ENCODE assay signal across 8 cellular contexts in the genomic region with DNA sequence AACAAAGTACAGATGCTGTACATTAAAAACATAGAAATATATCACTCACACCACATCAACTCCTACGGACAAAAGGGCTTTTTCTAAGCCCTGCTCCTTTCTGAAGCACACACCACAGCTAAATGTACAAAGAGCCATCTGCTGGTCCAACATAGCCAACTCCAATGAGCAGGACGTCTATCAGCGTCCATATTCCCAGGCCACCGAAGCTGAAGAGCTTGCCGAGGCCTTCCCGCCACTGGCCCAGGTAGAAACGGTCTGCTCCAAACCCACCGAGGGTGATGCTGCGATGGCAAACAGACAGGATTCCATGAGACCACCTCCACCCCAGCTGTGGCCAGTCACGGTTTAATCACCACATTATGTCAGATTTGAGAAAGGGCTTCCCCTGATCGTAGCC. TPM values are rescaled to one million over a fixed set of nuclear protein-coding genes. Genes with fewer than 3 reads are reported as not detected.
DNase-seq lines count a peak whose midpoint lies in the region; ATAC-seq, FAIRE-seq and TF ChIP-seq lines count a peak whose summit lies in the region.

No MANE protein-coding gene starts in this region.

- H3K9me3 ChIP-seq in A549 (no peaks in the 10 kb centered on the region), PC-9 (ENCODE audit: insufficient read depth, low read depth) (no peaks in the 10 kb centered on the region)

- POLR2A ChIA-PET in A549 (lab: Yijun Ruan, JAX) (interaction anchor here (0.5 kb wide), 1 partner anchor 373 kb away, joined by 9 read pairs; no protein-coding TSS in a partner anchor), PC-9 (lab: Charles Lee; ENCODE audit: unreplicated experiment) (no interaction called here)

- H3K9me2 ChIP-seq in PC-9 (ENCODE audit: insufficient read depth), result no peaks in the 10 kb centered on the region

- no peaks in the 10 kb centered on the region for H3K27me3 Mint-ChIP-seq in brain
- H3K27me3 Mint-ChIP-seq in memory B cell, result no peaks in the 10 kb centered on the region

- H3K4me3 ChIP-seq in A549 (no peak overlapping the region), PC-9 (no peak overlapping the region)

- no peak for TF ChIP-seq CTCF in A549 (IDR thresholded peaks at IDR 0.05)
- no peak for TF ChIP-seq CTCF in brain (conservative IDR thresholded peaks at IDR 0.05)
- no peak for TF ChIP-seq CTCF in PC-9 (conservative IDR thresholded peaks at IDR 0.05)

- TF ChIP-seq POLR2A in A549 (IDR thresholded peaks at IDR 0.05; ENCODE audit: low read length), result no peak

- H3K79me2 ChIP-seq in PC-9 (ENCODE audit: low read depth), result no peaks in the 10 kb centered on the region

- peak in 1 of 2 experiments; percentile 31 for DNase-seq in A549 (ENCODE audit: low read depth in 1 of 2, low spot score in 1 of 2)
- DNase-seq in HT1080 (ENCODE audit: low read depth), result peak; percentile 7
- no peak for DNase-seq in memory B cell (ENCODE audit: low spot score in 2 of 2)
- no peak for DNase-seq in PC-9
- DNase-seq in stimulated activated CD4-positive, alpha-beta T cell treated with anti-CD3 and anti-CD28 coated beads, Interleukin-12 subunit alpha, Interleukin-12 subunit beta, amount 100 ng/mL, for 4 hours, result no peak
- no peak for DNase-seq in HuH-7 (ENCODE audit: low spot score)

- BruUV-seq in PC-9 (replicated peaks; lab: Mats Ljungman, UMichigan), result no TSS peak

- 85% methylated on average over 11 of the region's 11 CpGs for WGBS in A549 (ENCODE audit: missing lambda C conversion rate)

- H3K36me3 Mint-ChIP-seq in brain (peaks cover 57% of the 10 kb centered on the region), memory B cell (peaks cover 31% of the 10 kb centered on the region)

- H3K4me1 ChIP-seq in A549 (peaks cover 11% of the 10 kb centered on the region), PC-9 (replicated peaks; ENCODE audit: insufficient read depth) (peaks cover 21% of the 10 kb centered on the region)

- peak overlapping the region in 1 of 5 experiments; percentile 3 for H3K4me3 Mint-ChIP-seq in brain
- H3K4me3 Mint-ChIP-seq in memory B cell, result no peak overlapping the region

- H4K20me1 ChIP-seq in PC-9 (ENCODE audit: insufficient read depth), result no peaks in the 10 kb centered on the region

- H3K27ac Mint-ChIP-seq in brain (peak overlapping the region; percentile 30 to 82 (median 45)), memory B cell (peak overlapping the region; percentile 53)

- peak; percentile 32 for FAIRE-seq in A549 (lab: Jason Lieb, UNC)

- no peak overlapping the region for H3K4me2 ChIP-seq in A549
- H3K4me2 ChIP-seq in PC-9, result no peak overlapping the region

- H3K36me3 ChIP-seq in PC-9 (ENCODE audit: low read depth), result peaks cover 37% of the 10 kb centered on the region; the same call in 1 of the 2 replicates

- TF ChIP-seq EP300 in A549 (IDR thresholded peaks at IDR 0.05), result no peak

- intact Hi-C loops in PC-9 (cut with micrococcal nuclease; ENCODE audit: unreplicated experiment), result loop anchor here (5.0 kb wide), 1 partner anchor 160 kb away; no protein-coding TSS in a partner anchor

- no peaks in the 10 kb centered on the region for H3K9me3 Mint-ChIP-seq in brain
- no peaks in the 10 kb centered on the region for H3K9me3 Mint-ChIP-seq in memory B cell

- H3K27me3 ChIP-seq in PC-9 (ENCODE audit: insufficient read depth, low read depth), result no peaks in the 10 kb centered on the region

- ATAC-seq in A549, result peak; percentile 55 to 57; a peak in 4 of 6 replicates
- ATAC-seq in memory B cell (ENCODE audit: low read depth), result no peak
- no peak for ATAC-seq in HG03354 (IDR thresholded peaks at IDR 0.05; ENCODE audit: poor library complexity, severe bottlenecking, unreplicated experiment)

- H3K4me1 Mint-ChIP-seq in brain (peaks cover 28% of the 10 kb centered on the region), memory B cell (peaks cover 19% of the 10 kb centered on the region)

- H3F3A ChIP-seq in PC-9 (ENCODE audit: insufficient read depth, low read depth), result peaks cover 21% of the 10 kb centered on the region; the same call in 1 of the 2 replicates

- TF ChIP-seq RAD21 in A549 (conservative IDR thresholded peaks at IDR 0.05 in 1 of 2, IDR thresholded peaks at IDR 0.05 in 1 of 2), result no peak

- CTCF ChIA-PET in A549 (lab: Yijun Ruan, JAX) (interaction anchor here (0.6 to 12.0 kb wide), 36 partner anchors 7 to 374 kb away, joined by 3 to 251 read pairs (median 6); partner anchors contain the start of genes SNRPA1, TARS3 and TM2D3), PC-9 (lab: Charles Lee) (interaction anchor here (0.9 to 1.2 kb wide), 2 partner anchors 346 to 349 kb away, joined by 4 read pairs; no protein-coding TSS in a partner anchor)

- H3K27ac ChIP-seq in A549 (no peak overlapping the region), PC-9 (no peak overlapping the region)

- H2AFZ ChIP-seq in PC-9, result no peak overlapping the region

TF ChIP-seq in A549, 52 proteins besides CTCF, POLR2A, EP300 and RAD21:
- TF ChIP-seq SMC3 (IDR thresholded peaks at IDR 0.05), result peak; percentile 13; the same call in 1 of the 3 replicates
- no peak for TF ChIP-seq RNF2 (IDR thresholded peaks at IDR 0.05; ENCODE audit: borderline replicate concordance, low read depth)

RNA-seq across cellular contexts. Expression of gene TM2D3, which starts 9.8 kb away (rescaled TPM):
- polyA plus RNA-seq in A549 (2011; rRNA removed), result 76.6 TPM in 2 replicates
- polyA plus RNA-seq in A549 (2012; cell fraction: cytosol; rRNA removed), result 43.2 and 45.1 TPM in 2 replicates
- polyA plus RNA-seq in A549 (2012; cell fraction: nucleus; rRNA removed), result 44.9 and 58.5 TPM in 2 replicates
- 37.5 to 40.6 TPM (median 39.6 TPM) in 3 replicates for polyA plus RNA-seq in A549 (2017; fragmentation: RNase III; extraction: RNeasy Plus Mini Kit Qiagen cat#74134 plus additional on column Dnase treatment)
- 54.6 and 60.5 TPM in 2 replicates for polyA minus RNA-seq in A549 (2011; rRNA and poly(A)+ RNA removed)
- 68.4 and 80.1 TPM in 2 replicates for total RNA-seq in HT1080 (2014; rRNA removed; shearing (Covaris generic))
- polyA plus RNA-seq in HT1080 (2015; cell fraction: cytosol; rRNA removed), result 47.8 and 56.5 TPM in 2 replicates
- polyA plus RNA-seq in HT1080 (2015; cell fraction: nucleus; rRNA removed), result 57.9 and 60.4 TPM in 2 replicates
- polyA plus RNA-seq in brain (ENCODE audit: insufficient read depth, low read depth, low replicate concordance), result 42.6 TPM
- total RNA-seq in PC-9 (2021), result 18.8 and 21.7 TPM in 2 replicates

Comparison
In these comparisons a context has a peak if more than half of its experiments do, and no peak if none do; other contexts are left out.
1. ATAC-seq: peak in A549 (2 of 2); none in memory B cell (single experiment) and HG03354 (single experiment).